ENCODE assay signal across 1 cellular context in the genomic region with DNA sequence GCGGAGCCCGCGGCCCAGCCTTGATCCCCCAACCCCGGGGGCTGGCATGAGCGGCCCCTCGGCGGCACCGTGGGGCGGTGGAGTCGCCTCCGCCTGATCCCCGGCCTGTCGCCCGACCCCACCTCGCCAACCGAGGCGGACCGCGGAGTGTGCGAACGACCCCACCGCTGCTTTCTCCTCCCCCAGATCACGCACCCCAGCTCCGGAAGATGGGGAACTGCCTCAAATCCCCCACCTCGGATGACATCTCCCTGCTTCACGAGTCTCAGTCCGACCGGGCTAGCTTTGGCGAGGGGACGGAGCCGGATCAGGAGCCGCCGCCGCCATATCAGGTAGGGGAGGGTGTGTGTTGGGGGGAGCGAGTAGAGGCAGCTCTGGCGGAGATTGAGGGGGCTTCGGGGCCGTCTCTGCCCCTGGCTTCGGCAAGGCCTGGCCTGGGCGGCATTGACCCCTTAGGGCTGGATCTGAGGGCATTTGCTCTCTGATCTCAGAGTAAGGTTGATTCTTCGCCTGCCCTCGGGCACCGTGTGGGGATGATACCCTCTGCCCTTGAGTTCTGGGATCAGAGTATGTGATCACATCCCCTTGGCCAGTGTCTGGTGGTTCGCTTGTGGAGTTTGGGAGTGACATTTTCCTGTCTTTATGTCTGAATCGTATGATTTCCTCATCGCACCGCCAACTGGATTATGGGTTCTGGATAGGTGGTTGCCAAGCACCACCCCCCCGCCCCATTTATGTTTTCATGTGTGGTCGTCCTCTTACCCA.
A peak's percentile ranks its signal among the peaks of the same experiment; 100 is the strongest.
TF ChIP-seq lines count a peak whose summit lies in the region.

No MANE protein-coding gene starts in this region.

TF ChIP-seq in HEK293, 187 proteins besides CTCF, POLR2A, EP300 and RAD21 (continued from another document):
- no peak for TF ChIP-seq ZNF184 (tag by site-specific recombination; IDR thresholded peaks at IDR 0.05)
- no peak for TF ChIP-seq ZNF654 (tag by site-specific recombination; IDR thresholded peaks at IDR 0.05; ENCODE audit: low read depth)
- no peak for TF ChIP-seq OSR2 (tag by site-specific recombination; IDR thresholded peaks at IDR 0.05)
- TF ChIP-seq ZNF324 (tag by site-specific recombination; IDR thresholded peaks at IDR 0.05), result 0 out of 2 replicates have a peak, but pooled peaks have one; percentile 35
- TF ChIP-seq KLF10 (tag by site-specific recombination; IDR thresholded peaks at IDR 0.05), result peak; percentile 14; the same call in 1 of the 2 replicates
- peak; percentile 35; the same call in 1 of the 2 replicates for TF ChIP-seq ZNF692 (tag by site-specific recombination; IDR thresholded peaks at IDR 0.05)
- peak; percentile 66; the same call in 1 of the 2 replicates for TF ChIP-seq YY1 (tag by site-specific recombination; IDR thresholded peaks at IDR 0.05)
- no peak for TF ChIP-seq FEZF1 (tag by site-specific recombination; IDR thresholded peaks at IDR 0.05)
- no peak for TF ChIP-seq ZNF311 (tag by site-specific recombination; IDR thresholded peaks at IDR 0.05; ENCODE audit: borderline replicate concordance)
- no peak for TF ChIP-seq ZNF114 (tag by site-specific recombination; IDR thresholded peaks at IDR 0.05)
- TF ChIP-seq, protein P1, sequence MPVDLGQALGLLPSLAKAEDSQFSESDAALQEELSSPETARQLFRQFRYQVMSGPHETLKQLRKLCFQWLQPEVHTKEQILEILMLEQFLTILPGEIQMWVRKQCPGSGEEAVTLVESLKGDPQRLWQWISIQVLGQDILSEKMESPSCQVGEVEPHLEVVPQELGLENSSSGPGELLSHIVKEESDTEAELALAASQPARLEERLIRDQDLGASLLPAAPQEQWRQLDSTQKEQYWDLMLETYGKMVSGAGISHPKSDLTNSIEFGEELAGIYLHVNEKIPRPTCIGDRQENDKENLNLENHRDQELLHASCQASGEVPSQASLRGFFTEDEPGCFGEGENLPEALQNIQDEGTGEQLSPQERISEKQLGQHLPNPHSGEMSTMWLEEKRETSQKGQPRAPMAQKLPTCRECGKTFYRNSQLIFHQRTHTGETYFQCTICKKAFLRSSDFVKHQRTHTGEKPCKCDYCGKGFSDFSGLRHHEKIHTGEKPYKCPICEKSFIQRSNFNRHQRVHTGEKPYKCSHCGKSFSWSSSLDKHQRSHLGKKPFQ (tag by site-specific recombination; IDR thresholded peaks at IDR 0.05), result no peak
- peak; percentile 19 for TF ChIP-seq KLF8 (tag by site-specific recombination; IDR thresholded peaks at IDR 0.05)
- no peak for TF ChIP-seq ZNF121 (tag by site-specific recombination; IDR thresholded peaks at IDR 0.05)
- TF ChIP-seq ZNF404 (tag by site-specific recombination; IDR thresholded peaks at IDR 0.05), result no peak
- TF ChIP-seq ZNF148 (tag by site-specific recombination; IDR thresholded peaks at IDR 0.05; ENCODE audit: borderline replicate concordance), result no peak
- no peak for TF ChIP-seq ZNF701 (tag by site-specific recombination; IDR thresholded peaks at IDR 0.05)
- peak; percentile 33; the same call in 1 of the 2 replicates for TF ChIP-seq YY2 (tag by site-specific recombination; IDR thresholded peaks at IDR 0.05)
- no peak; the same call in 1 of the 2 replicates for TF ChIP-seq PBX3 (CRISPR knock-in tag; IDR thresholded peaks at IDR 0.05)
- TF ChIP-seq ZNF280C (tag by site-specific recombination; IDR thresholded peaks at IDR 0.05), result no peak
- TF ChIP-seq, protein P2, sequence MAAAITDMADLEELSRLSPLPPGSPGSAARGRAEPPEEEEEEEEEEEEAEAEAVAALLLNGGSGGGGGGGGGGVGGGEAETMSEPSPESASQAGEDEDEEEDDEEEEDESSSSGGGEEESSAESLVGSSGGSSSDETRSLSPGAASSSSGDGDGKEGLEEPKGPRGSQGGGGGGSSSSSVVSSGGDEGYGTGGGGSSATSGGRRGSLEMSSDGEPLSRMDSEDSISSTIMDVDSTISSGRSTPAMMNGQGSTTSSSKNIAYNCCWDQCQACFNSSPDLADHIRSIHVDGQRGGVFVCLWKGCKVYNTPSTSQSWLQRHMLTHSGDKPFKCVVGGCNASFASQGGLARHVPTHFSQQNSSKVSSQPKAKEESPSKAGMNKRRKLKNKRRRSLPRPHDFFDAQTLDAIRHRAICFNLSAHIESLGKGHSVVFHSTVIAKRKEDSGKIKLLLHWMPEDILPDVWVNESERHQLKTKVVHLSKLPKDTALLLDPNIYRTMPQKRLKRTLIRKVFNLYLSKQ (tag by site-specific recombination; IDR thresholded peaks at IDR 0.05; ENCODE audit: borderline replicate concordance), result no peak
- TF ChIP-seq, protein P3, sequence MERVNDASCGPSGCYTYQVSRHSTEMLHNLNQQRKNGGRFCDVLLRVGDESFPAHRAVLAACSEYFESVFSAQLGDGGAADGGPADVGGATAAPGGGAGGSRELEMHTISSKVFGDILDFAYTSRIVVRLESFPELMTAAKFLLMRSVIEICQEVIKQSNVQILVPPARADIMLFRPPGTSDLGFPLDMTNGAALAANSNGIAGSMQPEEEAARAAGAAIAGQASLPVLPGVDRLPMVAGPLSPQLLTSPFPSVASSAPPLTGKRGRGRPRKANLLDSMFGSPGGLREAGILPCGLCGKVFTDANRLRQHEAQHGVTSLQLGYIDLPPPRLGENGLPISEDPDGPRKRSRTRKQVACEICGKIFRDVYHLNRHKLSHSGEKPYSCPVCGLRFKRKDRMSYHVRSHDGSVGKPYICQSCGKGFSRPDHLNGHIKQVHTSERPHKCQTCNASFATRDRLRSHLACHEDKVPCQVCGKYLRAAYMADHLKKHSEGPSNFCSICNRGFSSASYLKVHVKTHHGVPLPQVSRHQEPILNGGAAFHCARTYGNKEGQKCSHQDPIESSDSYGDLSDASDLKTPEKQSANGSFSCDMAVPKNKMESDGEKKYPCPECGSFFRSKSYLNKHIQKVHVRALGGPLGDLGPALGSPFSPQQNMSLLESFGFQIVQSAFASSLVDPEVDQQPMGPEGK (tag by site-specific recombination; IDR thresholded peaks at IDR 0.05), result peak; percentile 90
- TF ChIP-seq ZBTB21 (tag by site-specific recombination; IDR thresholded peaks at IDR 0.05), result 0 out of 2 replicates have a peak, but pooled peaks have one; percentile 24
- no peak for TF ChIP-seq ZNF791 (tag by site-specific recombination; IDR thresholded peaks at IDR 0.05)
- TF ChIP-seq PRDM6 (tag by site-specific recombination; IDR thresholded peaks at IDR 0.05), result no peak
- TF ChIP-seq ZFP37 (tag by site-specific recombination; IDR thresholded peaks at IDR 0.05), result peak; percentile 74; the same call in 1 of the 2 replicates
